Comparison of ENCODE assay signal across 19 cellular contexts in genomic region chr3:191961036-191961435, GRCh38.
DNase-seq lines count a peak whose midpoint lies in the region; ATAC-seq, FAIRE-seq and TF ChIP-seq lines count a peak whose summit lies in the region.
"Had no signal": no experiment of that assay in that cellular context is flagged by ENCODE, and none has a peak within 500 bp of the region (broad histone marks: within the 10 kb centered on the region; RNA-seq: fewer than 3 reads in every experiment).

No MANE protein-coding gene starts in this region.

- no peaks in the 10 kb centered on the region for H3K27me3 Mint-ChIP-seq in activated naive CD8-positive, alpha-beta T cell treated with anti-CD3 and anti-CD28 coated beads, Interleukin-2, amount 50 U/mL, for 24 hours
- H3K27me3 Mint-ChIP-seq: B cell; CD4-positive, CD25-positive, alpha-beta regulatory T cell had no signal

- H3K4ac ChIP-seq in mesendoderm (ENCODE audit: low read depth, low read length): peak overlapping the region; percentile 43

- no peak overlapping the region for H3K27ac Mint-ChIP-seq in activated naive CD8-positive, alpha-beta T cell treated with anti-CD3 and anti-CD28 coated beads, Interleukin-2, amount 50 U/mL, for 24 hours
- H3K27ac Mint-ChIP-seq: B cell; CD4-positive, CD25-positive, alpha-beta regulatory T cell had no signal

- H4K20me1 ChIP-seq in K562 (replicated peaks; ENCODE audit: control insufficient read depth, insufficient read depth, low read length): no peaks in the 10 kb centered on the region
- no peaks in the 10 kb centered on the region for H4K20me1 ChIP-seq in HepG2 (ENCODE audit: insufficient read depth, low read length)

- no peaks in the 10 kb centered on the region for H3K36me3 ChIP-seq in HUES6 (ENCODE audit: control insufficient read depth, insufficient read depth, low read length)
- H3K36me3 ChIP-seq in K562 (ENCODE audit: control insufficient read depth, insufficient read depth, low read length): no peaks in the 10 kb centered on the region
- no peaks in the 10 kb centered on the region for H3K36me3 ChIP-seq in mesendoderm (ENCODE audit: control insufficient read depth, insufficient read depth, low read length)
- H3K36me3 ChIP-seq in testis (ENCODE audit: low read depth, missing control alignments): no peaks in the 10 kb centered on the region
- no peaks in the 10 kb centered on the region for H3K36me3 ChIP-seq in HepG2 (replicated peaks in 1 of 2; ENCODE audit: control insufficient read depth in 1 of 2, insufficient read depth in 2 of 2, low read length in 2 of 2)
- H3K36me3 ChIP-seq: HAP-1, SJSA1 had no signal

- H3K9me3 Mint-ChIP-seq in activated naive CD8-positive, alpha-beta T cell treated with anti-CD3 and anti-CD28 coated beads, Interleukin-2, amount 50 U/mL, for 24 hours: no peaks in the 10 kb centered on the region

- H2BK120ac ChIP-seq in mesendoderm (ENCODE audit: low read depth, low read length): peak overlapping the region; percentile 95

- no peaks in the 10 kb centered on the region for H3K27me3 ChIP-seq in HUES6 (ENCODE audit: control insufficient read depth, insufficient read depth, low read length)
- no peaks in the 10 kb centered on the region for H3K27me3 ChIP-seq in K562 (ENCODE audit: control insufficient read depth in 2 of 2, insufficient read depth in 2 of 2, low read length in 2 of 2)
- H3K27me3 ChIP-seq in mesendoderm (ENCODE audit: insufficient read depth, low read length, poor library complexity): no peaks in the 10 kb centered on the region
- no peaks in the 10 kb centered on the region for H3K27me3 ChIP-seq in testis
- no peaks in the 10 kb centered on the region for H3K27me3 ChIP-seq in HepG2 (ENCODE audit: control insufficient read depth in 1 of 2, insufficient read depth in 2 of 2, low read length in 2 of 2)
- H3K27me3 ChIP-seq: SJSA1 had no signal

- H4K8ac ChIP-seq in mesendoderm (ENCODE audit: low read depth, low read length): peak overlapping the region; percentile 98

- TF ChIP-seq CTCF in K562 (IDR thresholded peaks at IDR 0.05 in 2 of 3, conservative IDR thresholded peaks at IDR 0.05 in 1 of 3; ENCODE audit: insufficient read depth in 2 of 3, low read depth in 1 of 3, low read length in 3 of 3) (no peak), testis (IDR thresholded peaks at IDR 0.05) (no peak), HepG2 (CRISPR knock-in tag; IDR thresholded peaks at IDR 0.05) (no peak)

- DNase-seq in K562 (ENCODE audit: extremely low read depth in 1 of 4, low spot score in 3 of 4) (no peak), mesendoderm (peak; percentile 11), testis (peak; percentile 59), HepG2 (ENCODE audit: low spot score) (no peak), HuH-7.5 (ENCODE audit: low spot score) (no peak)
- no peak for DNase-seq in activated naive CD8-positive, alpha-beta T cell treated with anti-CD3 and anti-CD28 coated beads, Interleukin-2, amount 50 U/mL, for 24 hours
- DNase-seq: CD4-positive, CD25-positive, alpha-beta regulatory T cell; Karpas-422; MM.1S; NCI-H187; NCI-H446; NCI-H69; PC-3 had no signal

- H3K23ac ChIP-seq in mesendoderm (ENCODE audit: low read length): no peak overlapping the region

- peak overlapping the region; percentile 2 for H2BK5ac ChIP-seq in mesendoderm (ENCODE audit: low read length)

- peak overlapping the region; percentile 10; the same call in 1 of the 2 replicates for H3K27ac ChIP-seq in HUES6 (ENCODE audit: low read depth, low read length)
- H3K27ac ChIP-seq in K562 (ENCODE audit: extremely low read depth, low read depth, low read length): no peak overlapping the region
- peak overlapping the region; percentile 88 for H3K27ac ChIP-seq in mesendoderm (ENCODE audit: low read depth, low read length)
- H3K27ac ChIP-seq in testis: peak overlapping the region in 1 of 2 donors; percentile 61
- no peak overlapping the region for H3K27ac ChIP-seq in HepG2 (ENCODE audit: extremely low read length, insufficient read depth, low read length)
- H3K27ac ChIP-seq: SJSA1 had no signal

- H2AFZ ChIP-seq in K562 (ENCODE audit: low read depth, low read length) (no peak overlapping the region), HepG2 (ENCODE audit: low read length) (no peak overlapping the region)

- H2BK15ac ChIP-seq in mesendoderm (replicated peaks; ENCODE audit: low read depth): peak overlapping the region; percentile 6

- H3K9me3 ChIP-seq in HUES6 (ENCODE audit: control insufficient read depth, insufficient read depth, low read depth, low read length): no peaks in the 10 kb centered on the region
- H3K9me3 ChIP-seq in K562 (replicated peaks; ENCODE audit: control insufficient read depth, insufficient read depth, low read depth, low read length): no peaks in the 10 kb centered on the region
- H3K9me3 ChIP-seq in testis: no peaks in the 10 kb centered on the region
- no peaks in the 10 kb centered on the region; the same call in 1 of the 2 replicates for H3K9me3 ChIP-seq in HepG2 (ENCODE audit: low read length)
- H3K9me3 ChIP-seq: HAP-1, SJSA1 had no signal

- H3K36me3 Mint-ChIP-seq in activated naive CD8-positive, alpha-beta T cell treated with anti-CD3 and anti-CD28 coated beads, Interleukin-2, amount 50 U/mL, for 24 hours (ENCODE audit: low read depth): no peaks in the 10 kb centered on the region
- H3K36me3 Mint-ChIP-seq: CD4-positive, CD25-positive, alpha-beta regulatory T cell had no signal

- no TSS peak for BruUV-seq in K562 (replicated peaks; lab: Mats Ljungman, UMichigan)
- no TSS peak for BruUV-seq in HepG2 (replicated peaks; lab: Mats Ljungman, UMichigan)

- no peak overlapping the region for H3K4me3 Mint-ChIP-seq in activated naive CD8-positive, alpha-beta T cell treated with anti-CD3 and anti-CD28 coated beads, Interleukin-2, amount 50 U/mL, for 24 hours
- H3K4me3 Mint-ChIP-seq: B cell; CD4-positive, CD25-positive, alpha-beta regulatory T cell had no signal

- peak overlapping the region; percentile 14 for H3K9ac ChIP-seq in HUES6 (ENCODE audit: low read length)
- H3K9ac ChIP-seq in K562 (ENCODE audit: insufficient read depth in 1 of 2, low read depth in 2 of 2, low read length in 2 of 2): no peak overlapping the region
- H3K9ac ChIP-seq in mesendoderm (ENCODE audit: low read length): peak overlapping the region; percentile 8
- no peak overlapping the region for H3K9ac ChIP-seq in HepG2 (ENCODE audit: insufficient read depth, low read depth, low read length)

- peak overlapping the region; percentile 99 for H3K18ac ChIP-seq in mesendoderm (ENCODE audit: low read length)

- H3K4me1 Mint-ChIP-seq in activated naive CD8-positive, alpha-beta T cell treated with anti-CD3 and anti-CD28 coated beads, Interleukin-2, amount 50 U/mL, for 24 hours: no peaks in the 10 kb centered on the region
- H3K4me1 Mint-ChIP-seq: CD4-positive, CD25-positive, alpha-beta regulatory T cell had no signal

- H3K56ac ChIP-seq in mesendoderm (ENCODE audit: low read length): peak overlapping the region; percentile 19

- no peak for TF ChIP-seq POLR2A in K562 (conservative IDR thresholded peaks at IDR 0.05)
- TF ChIP-seq POLR2A in testis (IDR thresholded peaks at IDR 0.05): no peak
- TF ChIP-seq POLR2A in HepG2 (IDR thresholded peaks at IDR 0.05; ENCODE audit: insufficient read depth in 1 of 2, low read depth in 2 of 2, low read length in 2 of 2): no peak

- no peak overlapping the region for H4K5ac ChIP-seq in mesendoderm (ENCODE audit: low read length)

- ATAC-seq in K562: no peak
- no peak for ATAC-seq in activated naive CD8-positive, alpha-beta T cell treated with anti-CD3 and anti-CD28 coated beads, Interleukin-2, amount 50 U/mL, for 24 hours
- no peak for ATAC-seq in HepG2
- no peak for ATAC-seq in HG03520 (IDR thresholded peaks at IDR 0.05; ENCODE audit: unreplicated experiment)
- ATAC-seq: PC-3 had no signal

- no peaks in the 10 kb centered on the region for H3K79me1 ChIP-seq in mesendoderm (ENCODE audit: low read length)

- H3K4me1 ChIP-seq in HUES6 (ENCODE audit: control insufficient read depth, insufficient read depth, low read length) (peaks cover 44% of the 10 kb centered on the region), K562 (replicated peaks in 1 of 2; ENCODE audit: control insufficient read depth in 2 of 2, insufficient read depth in 2 of 2, low read length in 2 of 2) (no peaks in the 10 kb centered on the region), mesendoderm (ENCODE audit: control insufficient read depth, low read depth, low read length) (peaks cover 3% of the 10 kb centered on the region), testis (peaks cover 4% of the 10 kb centered on the region), HepG2 (ENCODE audit: insufficient read depth, low read length) (no peaks in the 10 kb centered on the region)
- H3K4me1 ChIP-seq: HAP-1, SJSA1 had no signal

- POLR2A ChIA-PET in K562 (lab: Yijun Ruan, JAX) (no interaction called here), HepG2 (lab: Yijun Ruan, JAX) (no interaction called here)

- CTCF ChIA-PET in K562 (lab: Yijun Ruan, JAX; ENCODE audit: low intra/inter-chr PET ratio): no interaction called here
- CTCF ChIA-PET in HepG2 (lab: Yijun Ruan, JAX; ENCODE audit: low intra/inter-chr PET ratio, low total read pairs): no interaction called here

- 2% methylated on average over 5 of the region's 5 CpGs for WGBS in K562 (ENCODE audit: insufficient coverage, low coverage, missing lambda C conversion rate)
- WGBS in mesendoderm (ENCODE audit: extremely low coverage, insufficient coverage, low lambda C conversion rate): no CpG with 5 or more reads among the region's 5 CpGs
- 21 to 42% methylated on average over 5 of the region's 5 CpGs for WGBS in testis, 2 donors
- WGBS in HepG2 (ENCODE audit: low lambda C conversion rate): 6% methylated on average over 5 of the region's 5 CpGs

- no peak for FAIRE-seq in K562 (lab: Jason Lieb, UNC)
- no peak for FAIRE-seq in HepG2 (lab: Jason Lieb, UNC)
- FAIRE-seq: GM19239 had no signal

- intact Hi-C loops in K562 (cut with micrococcal nuclease) (no loop called here), testis (cut with DNase I; ENCODE audit: low total_unique reads) (no loop called here), HepG2 (cut with micrococcal nuclease; ENCODE audit: unreplicated experiment) (no loop called here)

- in situ Hi-C loops in K562 (cut with MboI): no loop called here
- in situ Hi-C loops in HepG2 (cut with HindIII; ENCODE audit: extremely low pct_ligation_motif_present, low pct_unique_long_range_greater_than_20kb): no loop called here

- no peak overlapping the region for H3K4me3 ChIP-seq in HUES6 (ENCODE audit: low read depth, low read length)
- no peak overlapping the region for H3K4me3 ChIP-seq in K562
- no peak overlapping the region for H3K4me3 ChIP-seq in mesendoderm (ENCODE audit: low read length)
- no peak overlapping the region for H3K4me3 ChIP-seq in testis
- no peak overlapping the region for H3K4me3 ChIP-seq in HepG2 (replicated peaks in 1 of 3; ENCODE audit: insufficient read depth in 1 of 3, low read depth in 2 of 3, low read length in 3 of 3)
- H3K4me3 ChIP-seq: HAP-1, SJSA1 had no signal

- no peaks in the 10 kb centered on the region for H3K9me1 ChIP-seq in K562 (ENCODE audit: control insufficient read depth, insufficient read depth, low read length)

- TF ChIP-seq EP300 in K562 (IDR thresholded peaks at IDR 0.05; ENCODE audit: low read length) (no peak), HepG2 (IDR thresholded peaks at IDR 0.05; ENCODE audit: low read depth in 2 of 2, low read length in 2 of 2) (no peak), HepG2 (CRISPR knock-in tag; IDR thresholded peaks at IDR 0.05; ENCODE audit: borderline replicate concordance) (no peak)

- no peak overlapping the region for H2AK5ac ChIP-seq in mesendoderm (ENCODE audit: low read length)

- H3K79me2 ChIP-seq in K562 (ENCODE audit: control insufficient read depth, insufficient read depth, low read length) (no peaks in the 10 kb centered on the region), mesendoderm (ENCODE audit: control insufficient read depth, insufficient read depth, low read length) (no peaks in the 10 kb centered on the region), HepG2 (ENCODE audit: insufficient read depth, low read length) (no peaks in the 10 kb centered on the region)

- no peak overlapping the region for H3K4me2 ChIP-seq in K562 (ENCODE audit: insufficient read depth, low read length)
- H3K4me2 ChIP-seq in mesendoderm (ENCODE audit: low read length): no peak overlapping the region
- no peak overlapping the region for H3K4me2 ChIP-seq in HepG2 (ENCODE audit: low read depth, low read length)

- TF ChIP-seq RAD21 in K562 (CRISPR knock-in tag; conservative IDR thresholded peaks at IDR 0.05 in 1 of 2, IDR thresholded peaks at IDR 0.05 in 1 of 2) (no peak), HepG2 (CRISPR knock-in tag; IDR thresholded peaks at IDR 0.05) (no peak)

Comparison
In these comparisons a context has a peak if more than half of its experiments do, and no peak if none do; other contexts are left out.
1. H3K27ac ChIP-seq: peak in HUES6 (single experiment) and mesendoderm (single experiment); none in K562 (single experiment) and HepG2 (single experiment).
2. H3K9ac ChIP-seq: peak in HUES6 (single experiment) and mesendoderm (single experiment); none in K562 (0 of 2) and HepG2 (single experiment).
3. DNase-seq: peak in mesendoderm (single experiment) and testis (single experiment); none in K562 (0 of 4), activated naive CD8-positive, alpha-beta T cell treated with anti-CD3 and anti-CD28 coated beads, Interleukin-2, amount 50 U/mL, for 24 hours (single experiment), HepG2 (single experiment) and HuH-7.5 (single experiment).